1 cellular context compared by ENCODE assay signal in the genomic region with DNA sequence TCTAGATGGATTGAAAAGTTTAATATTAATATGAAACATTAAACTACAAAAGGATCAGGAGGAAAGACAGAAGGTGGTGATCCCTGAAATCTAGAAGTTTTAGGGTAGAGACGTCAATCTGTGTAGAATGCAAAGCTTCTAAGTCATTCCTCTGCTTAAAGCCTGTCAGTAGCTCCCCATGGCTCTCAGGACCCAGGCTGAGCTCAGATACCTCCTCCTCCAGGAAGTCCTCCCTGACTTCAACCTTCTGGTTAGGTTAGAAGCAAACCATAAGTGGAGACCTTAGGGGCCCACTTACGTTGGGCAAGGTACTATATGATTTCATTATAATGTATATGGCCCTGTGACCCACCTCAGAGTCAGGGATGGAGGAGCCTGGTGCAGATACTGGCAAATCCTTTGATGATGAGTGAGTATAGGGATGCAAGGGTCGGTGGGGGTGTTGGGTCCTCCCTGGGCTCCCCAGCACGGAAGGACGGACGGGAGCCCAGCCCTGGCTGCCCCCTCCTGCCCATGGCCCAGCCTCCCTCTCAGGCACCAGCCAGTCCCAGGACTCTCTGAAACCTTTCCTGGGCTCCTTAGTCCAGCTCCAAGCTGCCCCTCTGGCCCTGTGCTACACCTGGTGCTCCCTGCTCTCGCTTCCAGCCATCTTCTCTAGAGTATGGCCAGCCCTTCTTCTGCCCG.
TF ChIP-seq lines count a peak whose summit lies in the region.

No MANE protein-coding gene starts in this region.

TF ChIP-seq in HepG2, 621 proteins besides CTCF, POLR2A, EP300 and RAD21:
- no peak for TF ChIP-seq IRF9 (CRISPR knock-in tag; IDR thresholded peaks at IDR 0.05; ENCODE audit: borderline replicate concordance)
- no peak for TF ChIP-seq DMAP1 (CRISPR knock-in tag; IDR thresholded peaks at IDR 0.05)
- TF ChIP-seq ISX (CRISPR knock-in tag; conservative IDR thresholded peaks at IDR 0.05) = no peak
- TF ChIP-seq TAF15 (IDR thresholded peaks at IDR 0.05; ENCODE audit: low read depth, low read length, poor library complexity, severe bottlenecking) = no peak
- no peak for TF ChIP-seq CEBPB (IDR thresholded peaks at IDR 0.05; ENCODE audit: borderline replicate concordance, low read depth, low read length)
- no peak for TF ChIP-seq ZBTB2 (CRISPR knock-in tag; IDR thresholded peaks at IDR 0.05; ENCODE audit: low read depth)
- TF ChIP-seq, protein P1, sequence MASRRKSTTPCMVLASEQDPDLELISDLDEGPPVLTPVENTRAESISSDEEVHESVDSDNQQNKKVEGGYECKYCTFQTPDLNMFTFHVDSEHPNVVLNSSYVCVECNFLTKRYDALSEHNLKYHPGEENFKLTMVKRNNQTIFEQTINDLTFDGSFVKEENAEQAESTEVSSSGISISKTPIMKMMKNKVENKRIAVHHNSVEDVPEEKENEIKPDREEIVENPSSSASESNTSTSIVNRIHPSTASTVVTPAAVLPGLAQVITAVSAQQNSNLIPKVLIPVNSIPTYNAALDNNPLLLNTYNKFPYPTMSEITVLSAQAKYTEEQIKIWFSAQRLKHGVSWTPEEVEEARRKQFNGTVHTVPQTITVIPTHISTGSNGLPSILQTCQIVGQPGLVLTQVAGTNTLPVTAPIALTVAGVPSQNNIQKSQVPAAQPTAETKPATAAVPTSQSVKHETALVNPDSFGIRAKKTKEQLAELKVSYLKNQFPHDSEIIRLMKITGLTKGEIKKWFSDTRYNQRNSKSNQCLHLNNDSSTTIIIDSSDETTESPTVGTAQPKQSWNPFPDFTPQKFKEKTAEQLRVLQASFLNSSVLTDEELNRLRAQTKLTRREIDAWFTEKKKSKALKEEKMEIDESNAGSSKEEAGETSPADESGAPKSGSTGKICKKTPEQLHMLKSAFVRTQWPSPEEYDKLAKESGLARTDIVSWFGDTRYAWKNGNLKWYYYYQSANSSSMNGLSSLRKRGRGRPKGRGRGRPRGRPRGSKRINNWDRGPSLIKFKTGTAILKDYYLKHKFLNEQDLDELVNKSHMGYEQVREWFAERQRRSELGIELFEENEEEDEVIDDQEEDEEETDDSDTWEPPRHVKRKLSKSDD (CRISPR knock-in tag; IDR thresholded peaks at IDR 0.05; ENCODE audit: low read depth) = no peak
- TF ChIP-seq GLMP (CRISPR knock-in tag; IDR thresholded peaks at IDR 0.05; ENCODE audit: borderline replicate concordance) = no peak
- TF ChIP-seq JUNB (CRISPR knock-in tag; IDR thresholded peaks at IDR 0.05; ENCODE audit: borderline replicate concordance) = no peak
- TF ChIP-seq ZMYM3 (CRISPR knock-in tag; IDR thresholded peaks at IDR 0.05) = 0 out of 2 replicates have a peak, but pooled peaks have one; percentile 38
- 0 out of 2 replicates have a peak, but pooled peaks have one; percentile 21 for TF ChIP-seq ZIK1 (CRISPR knock-in tag; IDR thresholded peaks at IDR 0.05; ENCODE audit: borderline replicate concordance, low read depth)
- TF ChIP-seq HNRNPUL1 (IDR thresholded peaks at IDR 0.05; ENCODE audit: low read depth, low read length) = no peak
- TF ChIP-seq MXD4 (CRISPR knock-in tag; IDR thresholded peaks at IDR 0.05) = no peak
- TF ChIP-seq ZC3H4 (CRISPR knock-in tag; IDR thresholded peaks at IDR 0.05; ENCODE audit: borderline replicate concordance) = no peak
- TF ChIP-seq ZFP36 (IDR thresholded peaks at IDR 0.05; ENCODE audit: borderline replicate concordance, low read depth, low read length, partially characterized antibody) = peak; percentile 97
- TF ChIP-seq, protein P2, sequence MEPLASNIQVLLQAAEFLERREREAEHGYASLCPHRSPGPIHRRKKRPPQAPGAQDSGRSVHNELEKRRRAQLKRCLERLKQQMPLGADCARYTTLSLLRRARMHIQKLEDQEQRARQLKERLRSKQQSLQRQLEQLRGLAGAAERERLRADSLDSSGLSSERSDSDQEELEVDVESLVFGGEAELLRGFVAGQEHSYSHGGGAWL (CRISPR knock-in tag; IDR thresholded peaks at IDR 0.05) = no peak
- no peak for TF ChIP-seq CCAR2 (optimal IDR thresholded peaks at IDR 0.05; ENCODE audit: low read depth, low read length)
- TF ChIP-seq TARDBP (CRISPR knock-in tag; IDR thresholded peaks at IDR 0.05) = no peak
- TF ChIP-seq ZNF547 (CRISPR knock-in tag; IDR thresholded peaks at IDR 0.05) = no peak
- no peak for TF ChIP-seq ZZZ3 (CRISPR knock-in tag; IDR thresholded peaks at IDR 0.05; ENCODE audit: borderline replicate concordance)
- TF ChIP-seq MAX (IDR thresholded peaks at IDR 0.05) = 0 out of 2 replicates have a peak, but pooled peaks have one; percentile 4
- TF ChIP-seq ZNF891 (CRISPR knock-in tag; IDR thresholded peaks at IDR 0.05) = no peak
- no peak for TF ChIP-seq HDAC6 (IDR thresholded peaks at IDR 0.05; ENCODE audit: low read depth, low read length)
- no peak for TF ChIP-seq ZSCAN21 (CRISPR knock-in tag; IDR thresholded peaks at IDR 0.05; ENCODE audit: borderline replicate concordance)
- TF ChIP-seq, protein P3, sequence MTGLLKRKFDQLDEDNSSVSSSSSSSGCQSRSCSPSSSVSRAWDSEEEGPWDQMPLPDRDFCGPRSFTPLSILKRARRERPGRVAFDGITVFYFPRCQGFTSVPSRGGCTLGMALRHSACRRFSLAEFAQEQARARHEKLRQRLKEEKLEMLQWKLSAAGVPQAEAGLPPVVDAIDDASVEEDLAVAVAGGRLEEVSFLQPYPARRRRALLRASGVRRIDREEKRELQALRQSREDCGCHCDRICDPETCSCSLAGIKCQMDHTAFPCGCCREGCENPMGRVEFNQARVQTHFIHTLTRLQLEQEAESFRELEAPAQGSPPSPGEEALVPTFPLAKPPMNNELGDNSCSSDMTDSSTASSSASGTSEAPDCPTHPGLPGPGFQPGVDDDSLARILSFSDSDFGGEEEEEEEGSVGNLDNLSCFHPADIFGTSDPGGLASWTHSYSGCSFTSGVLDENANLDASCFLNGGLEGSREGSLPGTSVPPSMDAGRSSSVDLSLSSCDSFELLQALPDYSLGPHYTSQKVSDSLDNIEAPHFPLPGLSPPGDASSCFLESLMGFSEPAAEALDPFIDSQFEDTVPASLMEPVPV (CRISPR knock-in tag; IDR thresholded peaks at IDR 0.05) = no peak
- no peak for TF ChIP-seq GTF3A (CRISPR knock-in tag; conservative IDR thresholded peaks at IDR 0.05)
- TF ChIP-seq MYC (CRISPR knock-in tag; IDR thresholded peaks at IDR 0.05; ENCODE audit: borderline replicate concordance) = no peak
- no peak for TF ChIP-seq MED8 (CRISPR knock-in tag; IDR thresholded peaks at IDR 0.05; ENCODE audit: insufficient replicate concordance)
- no peak for TF ChIP-seq YEATS4 (CRISPR knock-in tag; IDR thresholded peaks at IDR 0.05; ENCODE audit: borderline replicate concordance)
- no peak for TF ChIP-seq ZNF773 (CRISPR knock-in tag; IDR thresholded peaks at IDR 0.05; ENCODE audit: borderline replicate concordance)
- TF ChIP-seq, protein P4, sequence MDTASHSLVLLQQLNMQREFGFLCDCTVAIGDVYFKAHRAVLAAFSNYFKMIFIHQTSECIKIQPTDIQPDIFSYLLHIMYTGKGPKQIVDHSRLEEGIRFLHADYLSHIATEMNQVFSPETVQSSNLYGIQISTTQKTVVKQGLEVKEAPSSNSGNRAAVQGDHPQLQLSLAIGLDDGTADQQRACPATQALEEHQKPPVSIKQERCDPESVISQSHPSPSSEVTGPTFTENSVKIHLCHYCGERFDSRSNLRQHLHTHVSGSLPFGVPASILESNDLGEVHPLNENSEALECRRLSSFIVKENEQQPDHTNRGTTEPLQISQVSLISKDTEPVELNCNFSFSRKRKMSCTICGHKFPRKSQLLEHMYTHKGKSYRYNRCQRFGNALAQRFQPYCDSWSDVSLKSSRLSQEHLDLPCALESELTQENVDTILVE (CRISPR knock-in tag; IDR thresholded peaks at IDR 0.05) = no peak
